In the genomic region with DNA sequence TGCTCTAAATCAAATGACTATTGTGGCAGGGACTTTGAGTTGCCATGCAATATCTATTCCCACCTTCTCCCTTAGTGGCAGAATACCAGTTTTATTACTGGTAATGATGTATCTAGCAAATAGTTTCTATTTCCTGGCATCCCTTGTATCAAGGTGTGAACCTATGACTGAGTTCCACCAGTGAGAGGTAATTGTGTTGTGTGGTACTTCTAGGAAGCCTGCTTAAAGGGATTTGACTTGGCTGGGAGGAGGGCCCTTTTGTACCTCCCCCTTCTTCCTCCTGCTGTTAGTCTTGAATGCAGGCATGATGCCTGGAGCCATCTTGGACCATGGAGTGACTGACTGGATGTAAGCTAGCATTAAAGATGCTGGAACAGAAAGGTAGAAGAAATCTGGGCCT, we compare ENCODE assay signal across 20 cellular contexts.
DNase-seq lines count a peak whose midpoint lies in the region; ATAC-seq, FAIRE-seq and TF ChIP-seq lines count a peak whose summit lies in the region.
"Had no signal": no experiment of that assay in that cellular context is flagged by ENCODE, and none has a peak within 500 bp of the region (broad histone marks: within the 10 kb centered on the region; RNA-seq: fewer than 3 reads in every experiment).

No MANE protein-coding gene starts in this region.

- no peak overlapping the region for H3K4me3 ChIP-seq in endothelial cell of umbilical vein (replicated peaks in 1 of 3; ENCODE audit: insufficient read depth in 1 of 3, low read depth in 1 of 3, low read length in 3 of 3)

- TF ChIP-seq POLR2A in endothelial cell of umbilical vein (IDR thresholded peaks at IDR 0.05; ENCODE audit: low read depth, low read length), result no peak

- no peak overlapping the region for H2AFZ ChIP-seq in endothelial cell of umbilical vein (ENCODE audit: low read depth, low read length)

- no peaks in the 10 kb centered on the region for H3K36me3 ChIP-seq in endothelial cell of umbilical vein (ENCODE audit: control insufficient read depth in 2 of 2, extremely low read depth in 1 of 2, insufficient read depth in 2 of 2, low read length in 2 of 2)
- H3K36me3 ChIP-seq: BE2C had no signal

- no peaks in the 10 kb centered on the region for H3K27me3 ChIP-seq in endothelial cell of umbilical vein (ENCODE audit: control insufficient read depth in 2 of 2, insufficient read depth in 2 of 2, low read length in 2 of 2)
- H3K27me3 ChIP-seq: BE2C had no signal

- dilution Hi-C loops in endothelial cell of umbilical vein (cut with MboI; ENCODE audit: extremely low pct_ligation_motif_present, low sequenced_read_pairs), result no loop called here

- H3K27ac Mint-ChIP-seq in stimulated activated naive CD8-positive, alpha-beta T cell treated with anti-CD3 and anti-CD28 coated beads, Interleukin-15, amount 100 ng/mL, for 72 hours, result no peak overlapping the region
- no peak overlapping the region for H3K27ac Mint-ChIP-seq in type B pancreatic cell
- H3K27ac Mint-ChIP-seq: CD14-positive monocyte had no signal

- no peak overlapping the region for H3K27ac ChIP-seq in endothelial cell of umbilical vein (ENCODE audit: insufficient read depth, low read depth, low read length)
- H3K27ac ChIP-seq: RWPE1 had no signal

- POLR2A ChIA-PET in endothelial cell of umbilical vein (lab: Charles Lee), result no interaction called here

- FAIRE-seq in endothelial cell of umbilical vein (lab: Jason Lieb, UNC), result peak; percentile 43
- FAIRE-seq: GM12892 had no signal

- BruUV-seq in endothelial cell of umbilical vein (replicated peaks; lab: Mats Ljungman, UMichigan), result no TSS peak

- DNase-seq in stimulated activated naive CD8-positive, alpha-beta T cell treated with anti-CD3 and anti-CD28 coated beads, Interleukin-15, amount 100 ng/mL, for 72 hours, result no peak
- DNase-seq in stimulated activated naive CD8-positive, alpha-beta T cell treated with anti-CD3 and anti-CD28 coated beads, Interleukin-15, Interleukin-2, amounts not matched to agents 100 U/mL and 50 U/mL, for 24 hours, result no peak
- DNase-seq in M059J (ENCODE audit: low read depth), result peak; percentile 52
- DNase-seq in endothelial cell of umbilical vein (ENCODE audit: low read depth, low spot score), result no peak
- DNase-seq in T-helper 9 cell, result no peak
- no peak for DNase-seq in type B pancreatic cell (ENCODE audit: extremely low spot score, unreplicated experiment)
- DNase-seq: ACHN, BE2C, DMS79 treated with DMSO at 0.1 percent for 48 hours, Kasumi-1, MM.1S, NCI-H1694, NCI-H2029 treated with DMSO at 0.1 percent for 48 hours, NCI-H526 treated with DMSO at 0.1 percent for 48 hours, SHP77 had no signal

- H3K9me1 ChIP-seq in endothelial cell of umbilical vein (replicated peaks; ENCODE audit: control insufficient read depth, extremely low read depth, insufficient read depth, low read length), result no peaks in the 10 kb centered on the region

- no peaks in the 10 kb centered on the region for H3K79me2 ChIP-seq in endothelial cell of umbilical vein (ENCODE audit: control insufficient read depth, insufficient read depth, low read length)

- H3K4me1 Mint-ChIP-seq in stimulated activated naive CD8-positive, alpha-beta T cell treated with anti-CD3 and anti-CD28 coated beads, Interleukin-15, amount 100 ng/mL, for 72 hours, result no peaks in the 10 kb centered on the region
- no peaks in the 10 kb centered on the region for H3K4me1 Mint-ChIP-seq in type B pancreatic cell (ENCODE audit: unreplicated experiment)
- H3K4me1 Mint-ChIP-seq: CD14-positive monocyte had no signal

- H3K27me3 Mint-ChIP-seq in stimulated activated naive CD8-positive, alpha-beta T cell treated with anti-CD3 and anti-CD28 coated beads, Interleukin-15, amount 100 ng/mL, for 72 hours, result no peaks in the 10 kb centered on the region
- peaks cover 3% of the 10 kb centered on the region for H3K27me3 Mint-ChIP-seq in type B pancreatic cell

- no peak overlapping the region for H3K4me2 ChIP-seq in endothelial cell of umbilical vein (ENCODE audit: insufficient read depth, low read length)

- CTCF ChIA-PET in endothelial cell of umbilical vein (lab: Charles Lee), result interaction anchor here (1.6 kb wide), 1 partner anchor 14 kb away, joined by 5 read pairs; no protein-coding TSS in a partner anchor

- intact Hi-C loops in endothelial cell of umbilical vein (cut with micrococcal nuclease), result no loop called here

- no peaks in the 10 kb centered on the region for H3K9me3 ChIP-seq in endothelial cell of umbilical vein (replicated peaks; ENCODE audit: control insufficient read depth, insufficient read depth, low read length)
- H3K9me3 ChIP-seq: BE2C had no signal

- H4K20me1 ChIP-seq in endothelial cell of umbilical vein (replicated peaks; ENCODE audit: control insufficient read depth, extremely low read depth, insufficient read depth, low read length), result no peaks in the 10 kb centered on the region

- H3K9ac ChIP-seq in endothelial cell of umbilical vein (replicated peaks; ENCODE audit: extremely low read depth, insufficient read depth, low read length), result no peak overlapping the region

- H3K4me1 ChIP-seq in endothelial cell of umbilical vein (ENCODE audit: control insufficient read depth, extremely low read depth, insufficient read depth, low read length), result peaks cover 7% of the 10 kb centered on the region
- H3K4me1 ChIP-seq: BE2C had no signal

- TF ChIP-seq CTCF in endothelial cell of umbilical vein (IDR thresholded peaks at IDR 0.05; ENCODE audit: extremely low read depth in 1 of 2, insufficient read depth in 1 of 2, low read depth in 1 of 2, low read length in 2 of 2), result no peak
- no peak for TF ChIP-seq CTCF in type B pancreatic cell (conservative IDR thresholded peaks at IDR 0.05)

- ATAC-seq in stimulated activated naive CD8-positive, alpha-beta T cell treated with anti-CD3 and anti-CD28 coated beads, Interleukin-15, amount 100 ng/mL, for 72 hours, result peak; percentile 49
- no peak for ATAC-seq in stimulated activated naive CD8-positive, alpha-beta T cell treated with anti-CD3 and anti-CD28 coated beads, Interleukin-15, Interleukin-2, amounts not matched to agents 100 U/mL and 50 U/mL, for 24 hours
- no peak for ATAC-seq in GM21528 (IDR thresholded peaks at IDR 0.05; ENCODE audit: low FRiP score, unreplicated experiment)
- ATAC-seq: Panc1 had no signal

- no peaks in the 10 kb centered on the region for H3K36me3 Mint-ChIP-seq in type B pancreatic cell
- H3K36me3 Mint-ChIP-seq: CD14-positive monocyte had no signal

- no peaks in the 10 kb centered on the region for H3K9me3 Mint-ChIP-seq in stimulated activated naive CD8-positive, alpha-beta T cell treated with anti-CD3 and anti-CD28 coated beads, Interleukin-15, amount 100 ng/mL, for 72 hours
- H3K9me3 Mint-ChIP-seq in type B pancreatic cell, result no peaks in the 10 kb centered on the region
- H3K9me3 Mint-ChIP-seq: CD14-positive monocyte had no signal

- no peak overlapping the region for H3K4me3 Mint-ChIP-seq in stimulated activated naive CD8-positive, alpha-beta T cell treated with anti-CD3 and anti-CD28 coated beads, Interleukin-15, amount 100 ng/mL, for 72 hours
- no peak overlapping the region for H3K4me3 Mint-ChIP-seq in type B pancreatic cell
- H3K4me3 Mint-ChIP-seq: CD14-positive monocyte had no signal

TF ChIP-seq in endothelial cell of umbilical vein, 7 proteins besides CTCF, POLR2A, EP300 and RAD21:
- TF ChIP-seq GATA2 (IDR thresholded peaks at IDR 0.05; ENCODE audit: insufficient read depth, insufficient read length, low read depth, low read length), result no peak
